ENCODE assay signal across 9 cellular contexts in genomic region chr2:189178726-189179606, GRCh38. TPM values are rescaled to one million over a fixed set of nuclear protein-coding genes. Genes with fewer than 3 reads are reported as not detected.
DNase-seq lines count a peak whose midpoint lies in the region; ATAC-seq and TF ChIP-seq lines count a peak whose summit lies in the region.
"Had no signal": no experiment of that assay in that cellular context is flagged by ENCODE, and none has a peak within 500 bp of the region (broad histone marks: within the 10 kb centered on the region; RNA-seq: fewer than 3 reads in every experiment).

No MANE protein-coding gene starts in this region.

- peak overlapping the region; percentile 49 for H3K4me2 ChIP-seq in OCI-LY3 (ENCODE audit: low read length)
- peak overlapping the region; percentile 80 for H3K4me2 ChIP-seq in neural progenitor cell

- DNase-seq in AG08396 (ENCODE audit: low spot score) (peak; percentile 30), fibroblast of the conjunctiva (ENCODE audit: low read depth) (peak; percentile 70), neural progenitor cell (ENCODE audit: low spot score) (peak; percentile 43), NCI-H146 (lab: John Stamatoyannopoulos, UW) (no peak)
- DNase-seq: Karpas-422 had no signal

- H3K27ac ChIP-seq in OCI-LY3 (ENCODE audit: low read length) (no peak overlapping the region), neural progenitor cell (no peak overlapping the region)

- peaks cover 13% of the 10 kb centered on the region for H3F3A ChIP-seq in neural progenitor cell (ENCODE audit: low read depth)

- peaks cover 28% of the 10 kb centered on the region for H3K4me1 Mint-ChIP-seq in neural progenitor cell

- peak overlapping the region; percentile 92 for H3K4me3 Mint-ChIP-seq in neural progenitor cell

- no peaks in the 10 kb centered on the region for H3K9me3 ChIP-seq in OCI-LY3 (ENCODE audit: insufficient read depth, low read length)
- H3K9me3 ChIP-seq in neural progenitor cell (ENCODE audit: low read depth), result no peaks in the 10 kb centered on the region

- H3K79me2 ChIP-seq in OCI-LY3 (ENCODE audit: low read length) (no peaks in the 10 kb centered on the region), neural progenitor cell (ENCODE audit: low read depth) (no peaks in the 10 kb centered on the region)

- H3K9ac ChIP-seq in OCI-LY3 (ENCODE audit: low read length), result no peak overlapping the region
- no peak overlapping the region for H3K9ac ChIP-seq in neural progenitor cell

- H4K20me1 ChIP-seq in OCI-LY3 (ENCODE audit: insufficient read depth, low read length) (no peaks in the 10 kb centered on the region), neural progenitor cell (ENCODE audit: low read depth) (no peaks in the 10 kb centered on the region)

- H3K27me3 ChIP-seq in OCI-LY3 (ENCODE audit: low read depth, low read length) (peaks cover 2% of the 10 kb centered on the region; the same call in 1 of the 2 replicates), neural progenitor cell (no peaks in the 10 kb centered on the region)

- no peaks in the 10 kb centered on the region for H3K9me3 Mint-ChIP-seq in neural progenitor cell

- peak overlapping the region; percentile 93 for H3K27ac Mint-ChIP-seq in neural progenitor cell

- peak overlapping the region; percentile 42 for H3K4me3 ChIP-seq in OCI-LY3 (ENCODE audit: low read length)
- peak overlapping the region; percentile 52 for H3K4me3 ChIP-seq in neural progenitor cell

- no peaks in the 10 kb centered on the region for H3K4me1 ChIP-seq in OCI-LY3 (ENCODE audit: low read length)
- peaks cover 23% of the 10 kb centered on the region for H3K4me1 ChIP-seq in neural progenitor cell

- no peaks in the 10 kb centered on the region for H3K27me3 Mint-ChIP-seq in neural progenitor cell (ENCODE audit: insufficient read depth, low read depth)

- no peak for TF ChIP-seq CTCF in OCI-LY3 (IDR thresholded peaks at IDR 0.05; ENCODE audit: low read depth, low read length)
- no peak for TF ChIP-seq CTCF in neural progenitor cell (IDR thresholded peaks at IDR 0.05)

- ATAC-seq in GM18868 (IDR thresholded peaks at IDR 0.05; ENCODE audit: unreplicated experiment) (no peak), HG02642 (IDR thresholded peaks at IDR 0.05; ENCODE audit: poor library complexity, unreplicated experiment) (no peak), HG03442 (IDR thresholded peaks at IDR 0.05; ENCODE audit: unreplicated experiment) (no peak)

- H2AFZ ChIP-seq in OCI-LY3 (ENCODE audit: low read depth, low read length) (peak overlapping the region; percentile 72; the same call in 1 of the 2 replicates), neural progenitor cell (replicated peaks) (peak overlapping the region; percentile 63)

- no peaks in the 10 kb centered on the region for H3K36me3 Mint-ChIP-seq in neural progenitor cell

- H3K36me3 ChIP-seq in OCI-LY3 (replicated peaks; ENCODE audit: low read depth, low read length) (no peaks in the 10 kb centered on the region), neural progenitor cell (no peaks in the 10 kb centered on the region)

RNA-seq across cellular contexts. Expression of gene COL5A2, which starts 0.6 kb away (rescaled TPM):
- total RNA-seq in neural progenitor cell (ENCODE audit: low replicate concordance), result 11.2 and 11.6 TPM in 2 replicates
